ENCODE assay signal across 11 cellular contexts in genomic region chr22:20428496-20429253, GRCh38. TPM values are rescaled to one million over a fixed set of nuclear protein-coding genes. Genes with fewer than 3 reads are reported as not detected.
DNase-seq lines count a peak whose midpoint lies in the region; ATAC-seq, FAIRE-seq and TF ChIP-seq lines count a peak whose summit lies in the region.
"Had no signal": no experiment of that assay in that cellular context is flagged by ENCODE, and none has a peak within 500 bp of the region (broad histone marks: within the 10 kb centered on the region; RNA-seq: fewer than 3 reads in every experiment).

No MANE protein-coding gene starts in this region.

- FAIRE-seq in keratinocyte (lab: Jason Lieb, UNC): no peak

- CTCF ChIA-PET in activated naive CD4-positive, alpha-beta T cell treated with anti-CD3 and anti-CD28 coated beads, Interleukin-2, amount 10 ng/mL, durations not matched to agents 7 days and 5 days (lab: Charles Lee): interaction anchor here (0.6 to 1.8 kb wide), 3 partner anchors 11 to 28 kb away, joined by 3 to 6 read pairs (median 4); no protein-coding TSS in a partner anchor
- CTCF ChIA-PET in WTC11 (lab: Charles Lee): interaction anchor here (0.6 to 3.3 kb wide), 15 partner anchors 10 to 698 kb away, joined by 3 to 44 read pairs (median 4); no protein-coding TSS in a partner anchor

- peak overlapping the region; percentile 72 for H3K27ac Mint-ChIP-seq in activated naive CD4-positive, alpha-beta T cell treated with anti-CD3 and anti-CD28 coated beads, Interleukin-2, amount 10 ng/mL, durations not matched to agents 7 days and 5 days
- H3K27ac Mint-ChIP-seq in WTC11: no peak overlapping the region

- peaks cover 6% of the 10 kb centered on the region for H4K20me1 ChIP-seq in keratinocyte (ENCODE audit: control insufficient read depth, extremely low read depth, insufficient read depth, low read length)

- peak overlapping the region; percentile 74 for H3K4me3 Mint-ChIP-seq in activated naive CD4-positive, alpha-beta T cell treated with anti-CD3 and anti-CD28 coated beads, Interleukin-2, amount 10 ng/mL, durations not matched to agents 7 days and 5 days
- peak overlapping the region; percentile 63 for H3K4me3 Mint-ChIP-seq in WTC11

- H3K4me3 ChIP-seq in keratinocyte (ENCODE audit: control insufficient read depth in 2 of 3, extremely low read depth in 1 of 3, insufficient read depth in 2 of 3, low read depth in 1 of 3, low read length in 3 of 3): peak overlapping the region; percentile 39 to 69 (median 67)
- peak overlapping the region; percentile 9 to 24 for H3K4me3 ChIP-seq in tibial artery
- H3K4me3 ChIP-seq in right cardiac atrium (ENCODE audit: low read length): no peak overlapping the region
- no peak overlapping the region for H3K4me3 ChIP-seq in gastrocnemius medialis

- H3K27ac ChIP-seq in keratinocyte (ENCODE audit: control insufficient read depth, insufficient read depth, low read length): no peak overlapping the region
- H3K27ac ChIP-seq in tibial artery: no peak overlapping the region
- H3K27ac ChIP-seq in right cardiac atrium (ENCODE audit: low read length): no peak overlapping the region
- no peak overlapping the region for H3K27ac ChIP-seq in gastrocnemius medialis
- H3K27ac ChIP-seq: VCaP had no signal

- no peak overlapping the region for H3K9ac ChIP-seq in keratinocyte (ENCODE audit: control insufficient read depth, extremely low read depth, insufficient read depth, low read length)

- H3K27me3 ChIP-seq in keratinocyte (ENCODE audit: control insufficient read depth, extremely low read depth, insufficient read depth, low read length) (peaks cover 83% of the 10 kb centered on the region), tibial artery (no peaks in the 10 kb centered on the region), right cardiac atrium (ENCODE audit: control insufficient read depth, insufficient read depth) (no peaks in the 10 kb centered on the region), gastrocnemius medialis (peaks cover 0 to 5% (median 3%) of the 10 kb centered on the region in 3 donors)

- H3K36me3 Mint-ChIP-seq in activated naive CD4-positive, alpha-beta T cell treated with anti-CD3 and anti-CD28 coated beads, Interleukin-2, amount 10 ng/mL, durations not matched to agents 7 days and 5 days: peaks cover 3% of the 10 kb centered on the region
- H3K36me3 Mint-ChIP-seq in WTC11: peaks cover 9% of the 10 kb centered on the region

- intact Hi-C loops in tibial artery (cut with DNase I; ENCODE audit: low total_unique reads): loop anchor here (10.0 kb wide), 1 partner anchor 146 kb away; no protein-coding TSS in a partner anchor
- intact Hi-C loops in right cardiac atrium (cut with DNase I): no loop called here
- intact Hi-C loops in gastrocnemius medialis (cut with DNase I; ENCODE audit: low total_unique reads): loop anchor here (10.0 kb wide), 1 partner anchor 146 kb away; no protein-coding TSS in a partner anchor

- no peak for ATAC-seq in WTC11
- ATAC-seq in right cardiac atrium: no peak
- ATAC-seq in gastrocnemius medialis: no peak
- ATAC-seq: PC-3 had no signal

- TF ChIP-seq CTCF in WTC11 (IDR thresholded peaks at IDR 0.05) (no peak), keratinocyte (optimal IDR thresholded peaks at IDR 0.05 in 1 of 3, IDR thresholded peaks at IDR 0.05 in 1 of 3, conservative IDR thresholded peaks at IDR 0.05 in 1 of 3; ENCODE audit: extremely low read depth in 1 of 3, insufficient read depth in 2 of 3, low read length in 3 of 3) (no peak), tibial artery (IDR thresholded peaks at IDR 0.05) (no peak), gastrocnemius medialis (IDR thresholded peaks at IDR 0.05 in 4 of 5, conservative IDR thresholded peaks at IDR 0.05 in 1 of 5) (no peak)

- H3K36me3 ChIP-seq in keratinocyte (ENCODE audit: control insufficient read depth in 2 of 2, extremely low read depth in 1 of 2, insufficient read depth in 2 of 2, low read length in 2 of 2) (no peaks in the 10 kb centered on the region), tibial artery (peaks cover 14 to 58% (median 54%) of the 10 kb centered on the region in 3 donors), gastrocnemius medialis (no peaks in the 10 kb centered on the region)

- TF ChIP-seq POLR2A in gastrocnemius medialis (IDR thresholded peaks at IDR 0.05): no peak

- no peaks in the 10 kb centered on the region for H3K9me3 ChIP-seq in keratinocyte (ENCODE audit: control insufficient read depth, low read depth, low read length)
- no peaks in the 10 kb centered on the region for H3K9me3 ChIP-seq in tibial artery
- no peaks in the 10 kb centered on the region for H3K9me3 ChIP-seq in right cardiac atrium (ENCODE audit: control insufficient read depth, low read length)
- H3K9me3 ChIP-seq in gastrocnemius medialis: no peaks in the 10 kb centered on the region

- dilution Hi-C loops in keratinocyte (cut with MboI; ENCODE audit: extremely low pct_ligation_motif_present, low sequenced_read_pairs): no loop called here

- DNase-seq in activated naive CD4-positive, alpha-beta T cell treated with anti-CD3 and anti-CD28 coated beads, Interleukin-2, amount 10 ng/mL, durations not matched to agents 7 days and 5 days: no peak
- DNase-seq in activated naive CD4-positive, alpha-beta T cell (lab: John Stamatoyannopoulos, UW): no peak
- DNase-seq in WTC11 (ENCODE audit: low spot score) (no peak), keratinocyte (ENCODE audit: low read depth, low spot score) (no peak), tibial artery (peak in 1 of 2 donors; percentile 54), NCI-H1105 (lab: John Stamatoyannopoulos, UW) (no peak), right cardiac atrium (no peak), gastrocnemius medialis (no peak)
- DNase-seq: NCI-H1048, PC-3 had no signal

- no peaks in the 10 kb centered on the region for H3K9me1 ChIP-seq in keratinocyte (ENCODE audit: control insufficient read depth, extremely low read depth, insufficient read depth, low read length)

- no peaks in the 10 kb centered on the region for H3K79me2 ChIP-seq in keratinocyte (ENCODE audit: control insufficient read depth, insufficient read depth, low read length)

- in situ Hi-C loops in gastrocnemius medialis (cut with MboI; ENCODE audit: low sequenced_read_pairs in 4 of 4): loop anchor here in 1 of 4 donors (25.0 kb wide), 1 partner anchor 259 kb away; no protein-coding TSS in a partner anchor

- POLR2A ChIA-PET in WTC11 (lab: Charles Lee): no interaction called here

- peak overlapping the region; percentile 56 for H2AFZ ChIP-seq in keratinocyte (ENCODE audit: control insufficient read depth, low read length)

- H3K27me3 Mint-ChIP-seq in activated naive CD4-positive, alpha-beta T cell treated with anti-CD3 and anti-CD28 coated beads, Interleukin-2, amount 10 ng/mL, durations not matched to agents 7 days and 5 days: peaks cover 98% of the 10 kb centered on the region
- peaks cover 38% of the 10 kb centered on the region for H3K27me3 Mint-ChIP-seq in WTC11 (ENCODE audit: low read depth)

- peaks cover 28% of the 10 kb centered on the region for H3K4me1 Mint-ChIP-seq in activated naive CD4-positive, alpha-beta T cell treated with anti-CD3 and anti-CD28 coated beads, Interleukin-2, amount 10 ng/mL, durations not matched to agents 7 days and 5 days
- peaks cover 19% of the 10 kb centered on the region for H3K4me1 Mint-ChIP-seq in WTC11

- H3K9me3 Mint-ChIP-seq in activated naive CD4-positive, alpha-beta T cell treated with anti-CD3 and anti-CD28 coated beads, Interleukin-2, amount 10 ng/mL, durations not matched to agents 7 days and 5 days: no peaks in the 10 kb centered on the region
- H3K9me3 Mint-ChIP-seq in WTC11: no peaks in the 10 kb centered on the region

- 86% methylated on average over 23 of the region's 23 CpGs for WGBS in right cardiac atrium

- peaks cover 21% of the 10 kb centered on the region for H3K4me1 ChIP-seq in keratinocyte (ENCODE audit: control insufficient read depth, extremely low read depth, insufficient read depth, low read length)
- peaks cover 0 to 43% (median 10%) of the 10 kb centered on the region in 4 donors for H3K4me1 ChIP-seq in tibial artery
- H3K4me1 ChIP-seq in right cardiac atrium (ENCODE audit: control insufficient read depth, insufficient read depth, low read length): peaks cover 1% of the 10 kb centered on the region
- peaks cover 0 to 8% of the 10 kb centered on the region in 2 donors for H3K4me1 ChIP-seq in gastrocnemius medialis

- H3K4me2 ChIP-seq in keratinocyte (ENCODE audit: control insufficient read depth, extremely low read depth, insufficient read depth, low read depth, low read length): peak overlapping the region; percentile 89

TF ChIP-seq in WTC11, 78 proteins besides CTCF, POLR2A, EP300 and RAD21 (continues in another document):
- TF ChIP-seq NR3C1 (CRISPR knock-in tag; conservative IDR thresholded peaks at IDR 0.05; ENCODE audit: low read depth) (no peak), IRF2 (CRISPR knock-in tag; IDR thresholded peaks at IDR 0.05; ENCODE audit: borderline replicate concordance, low read depth) (no peak), OVOL2 (CRISPR knock-in tag; IDR thresholded peaks at IDR 0.05; ENCODE audit: borderline replicate concordance) (no peak)

RNA-seq across cellular contexts. Expression of gene SCARF2, which starts 8.9 kb away (rescaled TPM):
- total RNA-seq in WTC11 (2021) (17.4 to 26.3 TPM (median 17.5 TPM) in 3 replicates), right cardiac atrium (1 to 10 TPM; 4.6 to 7.1 (median 4.9) TPM), gastrocnemius medialis (1 to 10 TPM; 1.8 to 4.0 (median 2.3) TPM)
- polyA plus RNA-seq in keratinocyte (0.05 to 0.06 TPM (median 0.05 TPM) in 3 replicates), right cardiac atrium (2.9 TPM)
- not detected for polyA plus RNA-seq in keratinocyte (2011; ENCODE audit: low read depth)
- polyA plus RNA-seq in keratinocyte (2011; cell fraction: cytosol; rRNA removed): 0.10 and 0.12 TPM in 2 replicates
- 0.23 and 0.28 TPM in 2 replicates for polyA plus RNA-seq in keratinocyte (2011; cell fraction: nucleus; rRNA removed)
- polyA plus RNA-seq in keratinocyte (2012; ENCODE audit: low replicate concordance): 0.09 and 0.31 TPM in 2 replicates
- 0.10 to 0.26 TPM in 2 of 3 replicates, not detected in the other for polyA minus RNA-seq in keratinocyte
- polyA minus RNA-seq in keratinocyte (2011; cell fraction: cytosol; rRNA and poly(A)+ RNA removed): not detected
- 0.23 and 0.84 TPM in 2 replicates for polyA minus RNA-seq in keratinocyte (2011; cell fraction: nucleus; rRNA and poly(A)+ RNA removed)

RNA-seq across cellular contexts. Expression of gene ZNF74, which starts 34.7 kb away (rescaled TPM):
- total RNA-seq in WTC11 (2021): 56.5 to 62.8 TPM (median 61.7 TPM) in 3 replicates
- polyA plus RNA-seq in keratinocyte: 5.2 to 7.2 TPM (median 6.1 TPM) in 3 replicates
- 0.91 TPM for polyA plus RNA-seq in keratinocyte (2011; ENCODE audit: low read depth)
- 4.0 and 6.1 TPM in 2 replicates for polyA plus RNA-seq in keratinocyte (2011; cell fraction: cytosol; rRNA removed)
- 7.7 and 10.1 TPM in 2 replicates for polyA plus RNA-seq in keratinocyte (2011; cell fraction: nucleus; rRNA removed)
- polyA plus RNA-seq in keratinocyte (2012; ENCODE audit: low replicate concordance): 4.3 and 5.9 TPM in 2 replicates
- polyA minus RNA-seq in keratinocyte: 4.0 to 7.1 TPM (median 4.8 TPM) in 3 replicates
- polyA minus RNA-seq in keratinocyte (2011; cell fraction: cytosol; rRNA and poly(A)+ RNA removed): 13.8 TPM
- polyA minus RNA-seq in keratinocyte (2011; cell fraction: nucleus; rRNA and poly(A)+ RNA removed): 7.8 and 8.4 TPM in 2 replicates
- total RNA-seq in right cardiac atrium: 1 to 10 TPM; 5.4 to 6.5 (median 6.1) TPM
- 3.5 TPM for polyA plus RNA-seq in right cardiac atrium
- 1 to 10 TPM; 3.0 to 6.9 (median 4.9) TPM for total RNA-seq in gastrocnemius medialis

Comparison
In these comparisons a context has a peak if more than half of its experiments do, and no peak if none do; other contexts are left out.
1. H3K4me3 ChIP-seq: peak in keratinocyte (3 of 3) and tibial artery (2 of 2); none in right cardiac atrium (single experiment) and gastrocnemius medialis (0 of 4).
2. intact Hi-C loops: an anchor here in tibial artery (10.0 kb wide) and gastrocnemius medialis (10.0 kb wide); none called in right cardiac atrium.